ENCODE assay signal across 8 cellular contexts in the genomic region with DNA sequence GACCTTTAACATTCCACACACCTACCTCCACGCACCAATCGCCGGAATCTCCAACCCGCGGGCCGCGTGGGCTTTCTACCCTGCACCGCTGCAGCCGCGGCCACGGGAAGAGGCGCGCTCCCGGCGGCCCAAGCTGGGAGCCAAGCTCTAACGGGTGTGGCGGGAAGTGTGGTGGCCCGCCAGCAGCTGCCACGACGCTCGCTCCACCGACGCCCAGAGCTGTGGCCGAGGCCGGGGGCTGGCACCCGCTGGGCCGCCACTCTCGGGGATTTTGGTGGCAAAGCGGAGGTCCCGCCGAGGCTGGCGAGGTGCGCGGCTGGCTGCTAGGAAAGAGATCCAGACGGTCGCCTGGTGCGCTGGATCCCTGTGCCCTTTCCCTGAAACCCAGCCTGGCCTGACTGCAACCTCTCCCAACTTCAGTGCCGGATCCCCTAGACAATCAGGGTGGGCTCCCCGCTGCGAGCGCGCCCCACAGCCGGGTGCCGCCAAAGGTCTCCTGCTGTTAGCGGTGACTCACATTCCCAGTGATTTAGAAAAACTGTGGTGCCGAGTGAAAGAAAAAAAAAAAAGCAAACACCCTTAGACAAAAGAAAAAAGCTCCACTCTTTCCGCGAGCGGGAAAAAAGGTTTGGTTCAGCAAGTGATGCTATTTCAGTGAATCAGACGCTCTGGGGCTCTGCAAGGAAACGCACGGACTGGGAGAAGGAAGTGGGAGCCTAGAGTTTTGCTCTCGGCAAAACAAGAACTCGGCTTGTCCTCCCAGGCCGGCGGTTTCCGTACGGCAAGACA. TPM values are rescaled to one million over a fixed set of nuclear protein-coding genes. Genes with fewer than 3 reads are reported as not detected.
DNase-seq lines count a peak whose midpoint lies in the region; ATAC-seq and TF ChIP-seq lines count a peak whose summit lies in the region.

No MANE protein-coding gene starts in this region.

- 8% methylated on average over 41 of the region's 58 CpGs for WGBS in esophagus muscularis mucosa

- no peak for TF ChIP-seq CTCF in esophagus muscularis mucosa (IDR thresholded peaks at IDR 0.05)
- TF ChIP-seq CTCF in tibial artery (IDR thresholded peaks at IDR 0.05) = no peak

- peak; percentile 64 for DNase-seq in activated CD4-positive, alpha-beta T cell treated with anti-CD3 and anti-CD28 coated beads for 36 hours
- no peak for DNase-seq in activated CD4-positive, alpha-beta T cell treated with anti-CD3 and anti-CD28 coated beads for 1 hour
- peak; percentile 80 for DNase-seq in activated CD4-positive, alpha-beta T cell treated with anti-CD3 and anti-CD28 coated beads, Interleukin-2, amount 10 ng/mL, durations not matched to agents 24 days and 14 days
- DNase-seq in esophagus muscularis mucosa (ENCODE audit: extremely low spot score) (peak; percentile 91), naive B cell (no peak), tibial artery (peak; percentile 33 to 72), SHP77 (lab: John Stamatoyannopoulos, UW) (no peak), amniotic stem cell (lab: John Stamatoyannopoulos, UW) (no peak)

- peaks cover 50% of the 10 kb centered on the region for H3K4me1 Mint-ChIP-seq in activated CD4-positive, alpha-beta T cell treated with anti-CD3 and anti-CD28 coated beads for 36 hours
- peaks cover 36% of the 10 kb centered on the region for H3K4me1 Mint-ChIP-seq in activated CD4-positive, alpha-beta T cell treated with anti-CD3 and anti-CD28 coated beads, Interleukin-2, amount 10 ng/mL, durations not matched to agents 24 days and 14 days
- peaks cover 32 to 49% (median 34%) of the 10 kb centered on the region in 3 donors for H3K4me1 Mint-ChIP-seq in naive B cell

- CTCF ChIA-PET in activated CD4-positive, alpha-beta T cell treated with anti-CD3 and anti-CD28 coated beads for 36 hours (lab: Charles Lee) = interaction anchor here (0.8 kb wide), 1 partner anchor 51 kb away, joined by 3 read pairs; no protein-coding TSS in a partner anchor

- H3K9me3 Mint-ChIP-seq in activated CD4-positive, alpha-beta T cell treated with anti-CD3 and anti-CD28 coated beads for 36 hours (ENCODE audit: low read depth) = no peaks in the 10 kb centered on the region
- H3K9me3 Mint-ChIP-seq in activated CD4-positive, alpha-beta T cell treated with anti-CD3 and anti-CD28 coated beads, Interleukin-2, amount 10 ng/mL, durations not matched to agents 24 days and 14 days = no peaks in the 10 kb centered on the region
- no peaks in the 10 kb centered on the region for H3K9me3 Mint-ChIP-seq in naive B cell

- TF ChIP-seq POLR2A in esophagus muscularis mucosa (IDR thresholded peaks at IDR 0.05; ENCODE audit: low read depth) = no peak

- intact Hi-C loops in activated CD4-positive, alpha-beta T cell treated with anti-CD3 and anti-CD28 coated beads for 36 hours (cut with DNase I, micrococcal nuclease) = loop anchor here (1.0 to 10.0 kb wide), 8 partner anchors 50 to 587 kb away; no protein-coding TSS in a partner anchor
- intact Hi-C loops in activated CD4-positive, alpha-beta T cell treated with anti-CD3 and anti-CD28 coated beads, Interleukin-2, amount 10 ng/mL, durations not matched to agents 24 days and 14 days (cut with micrococcal nuclease) = loop anchor here (2.0 to 10.0 kb wide), 6 partner anchors 91 to 517 kb away; partner anchors contain the start of gene BUB1
- intact Hi-C loops in esophagus muscularis mucosa (cut with DNase I) (loop anchor here (10.0 kb wide), 1 partner anchor 587 kb away; no protein-coding TSS in a partner anchor), tibial artery (cut with DNase I; ENCODE audit: low total_unique reads) (loop anchor here (5.0 to 10.0 kb wide), 2 partner anchors 549 to 587 kb away; no protein-coding TSS in a partner anchor)

- H3K4me1 ChIP-seq in esophagus muscularis mucosa (peaks cover 45 to 53% (median 50%) of the 10 kb centered on the region in 4 donors), tibial artery (peaks cover 0 to 39% (median 22%) of the 10 kb centered on the region in 4 donors)

- peak overlapping the region; percentile 90 for H3K4me3 Mint-ChIP-seq in activated CD4-positive, alpha-beta T cell treated with anti-CD3 and anti-CD28 coated beads for 36 hours
- peak overlapping the region; percentile 96 for H3K4me3 Mint-ChIP-seq in activated CD4-positive, alpha-beta T cell treated with anti-CD3 and anti-CD28 coated beads, Interleukin-2, amount 10 ng/mL, durations not matched to agents 24 days and 14 days
- H3K4me3 Mint-ChIP-seq in naive B cell = peak overlapping the region; percentile 89 to 99 (median 95)

- peaks cover 5% of the 10 kb centered on the region for H3K36me3 Mint-ChIP-seq in activated CD4-positive, alpha-beta T cell treated with anti-CD3 and anti-CD28 coated beads for 36 hours (ENCODE audit: low read depth)
- H3K36me3 Mint-ChIP-seq in activated CD4-positive, alpha-beta T cell treated with anti-CD3 and anti-CD28 coated beads, Interleukin-2, amount 10 ng/mL, durations not matched to agents 24 days and 14 days (ENCODE audit: low read depth) = peaks cover 18% of the 10 kb centered on the region
- no peaks in the 10 kb centered on the region for H3K36me3 Mint-ChIP-seq in naive B cell

- H3K9me3 ChIP-seq in esophagus muscularis mucosa (no peaks in the 10 kb centered on the region), tibial artery (no peaks in the 10 kb centered on the region)

- H3K27ac ChIP-seq in esophagus muscularis mucosa (replicated peaks in 1 of 4) (peak overlapping the region; percentile 3 to 46 (median 34)), tibial artery (peak overlapping the region; percentile 45 to 66)

- H3K27me3 Mint-ChIP-seq in activated CD4-positive, alpha-beta T cell treated with anti-CD3 and anti-CD28 coated beads for 36 hours = peaks cover 31% of the 10 kb centered on the region
- H3K27me3 Mint-ChIP-seq in activated CD4-positive, alpha-beta T cell treated with anti-CD3 and anti-CD28 coated beads, Interleukin-2, amount 10 ng/mL, durations not matched to agents 24 days and 14 days = peaks cover 36% of the 10 kb centered on the region
- peaks cover 34 to 58% (median 36%) of the 10 kb centered on the region in 3 donors for H3K27me3 Mint-ChIP-seq in naive B cell

- peak overlapping the region; percentile 83 for H3K27ac Mint-ChIP-seq in activated CD4-positive, alpha-beta T cell treated with anti-CD3 and anti-CD28 coated beads for 36 hours
- peak overlapping the region; percentile 93 for H3K27ac Mint-ChIP-seq in activated CD4-positive, alpha-beta T cell treated with anti-CD3 and anti-CD28 coated beads, Interleukin-2, amount 10 ng/mL, durations not matched to agents 24 days and 14 days
- peak overlapping the region in 5 of 6 donors; percentile 35 to 96 (median 77) for H3K27ac Mint-ChIP-seq in naive B cell

- no peak for TF ChIP-seq EP300 in esophagus muscularis mucosa (IDR thresholded peaks at IDR 0.05)

- H3K36me3 ChIP-seq in esophagus muscularis mucosa = no peaks in the 10 kb centered on the region
- H3K36me3 ChIP-seq in tibial artery = no peaks in the 10 kb centered on the region

- H3K27me3 ChIP-seq in esophagus muscularis mucosa (peaks cover 3 to 76% (median 7%) of the 10 kb centered on the region in 4 donors), tibial artery (peaks cover 0 to 10% of the 10 kb centered on the region in 2 donors)

- POLR2A ChIA-PET in activated CD4-positive, alpha-beta T cell treated with anti-CD3 and anti-CD28 coated beads for 36 hours (lab: Charles Lee) = interaction anchor here (0.6 kb wide), 1 partner anchor 306 kb away, joined by 3 read pairs; no protein-coding TSS in a partner anchor

- no peak for ATAC-seq in activated CD4-positive, alpha-beta T cell treated with anti-CD3 and anti-CD28 coated beads for 36 hours
- no peak for ATAC-seq in naive B cell (ENCODE audit: low read depth in 2 of 2)

- H3K4me3 ChIP-seq in esophagus muscularis mucosa (peak overlapping the region; percentile 82 to 92 (median 84)), tibial artery (peak overlapping the region; percentile 49 to 77)

RNA-seq across cellular contexts. Expression of gene BCL2L11, which starts 2.9 kb away (rescaled TPM):
- total RNA-seq in activated CD4-positive, alpha-beta T cell treated with anti-CD3 and anti-CD28 coated beads for 36 hours = 10 to 100 TPM; 18.2 to 28.6 TPM
- total RNA-seq in activated CD4-positive, alpha-beta T cell treated with anti-CD3 and anti-CD28 coated beads, Interleukin-2, amount 10 ng/mL, durations not matched to agents 24 days and 14 days = 193 and 219 TPM in 2 replicates
- total RNA-seq in esophagus muscularis mucosa = 10 to 100 TPM in 3 of 4 donors, 1 to 10 TPM in 1; 8.9 to 16.6 (median 13.0) TPM
- 10 to 100 TPM; 17.2 to 29.7 (median 20.2) TPM for polyA plus RNA-seq in naive B cell (ENCODE audit: low read depth in 6 of 6)

Comparison
In these comparisons a context has a peak if more than half of its experiments do, and no peak if none do; other contexts are left out.
1. DNase-seq: peak in activated CD4-positive, alpha-beta T cell treated with anti-CD3 and anti-CD28 coated beads for 36 hours (single experiment), activated CD4-positive, alpha-beta T cell treated with anti-CD3 and anti-CD28 coated beads, Interleukin-2, amount 10 ng/mL, durations not matched to agents 24 days and 14 days (single experiment), esophagus muscularis mucosa (single experiment) and tibial artery (2 of 2); none in activated CD4-positive, alpha-beta T cell treated with anti-CD3 and anti-CD28 coated beads for 1 hour (single experiment), naive B cell (single experiment), SHP77 (0 of 2) and amniotic stem cell (single experiment).
2. Peak in every context shown above with its lines, with median percentiles within 50 percentile points of each other: H3K27ac Mint-ChIP-seq and H3K4me3 Mint-ChIP-seq.